In the genomic region with DNA sequence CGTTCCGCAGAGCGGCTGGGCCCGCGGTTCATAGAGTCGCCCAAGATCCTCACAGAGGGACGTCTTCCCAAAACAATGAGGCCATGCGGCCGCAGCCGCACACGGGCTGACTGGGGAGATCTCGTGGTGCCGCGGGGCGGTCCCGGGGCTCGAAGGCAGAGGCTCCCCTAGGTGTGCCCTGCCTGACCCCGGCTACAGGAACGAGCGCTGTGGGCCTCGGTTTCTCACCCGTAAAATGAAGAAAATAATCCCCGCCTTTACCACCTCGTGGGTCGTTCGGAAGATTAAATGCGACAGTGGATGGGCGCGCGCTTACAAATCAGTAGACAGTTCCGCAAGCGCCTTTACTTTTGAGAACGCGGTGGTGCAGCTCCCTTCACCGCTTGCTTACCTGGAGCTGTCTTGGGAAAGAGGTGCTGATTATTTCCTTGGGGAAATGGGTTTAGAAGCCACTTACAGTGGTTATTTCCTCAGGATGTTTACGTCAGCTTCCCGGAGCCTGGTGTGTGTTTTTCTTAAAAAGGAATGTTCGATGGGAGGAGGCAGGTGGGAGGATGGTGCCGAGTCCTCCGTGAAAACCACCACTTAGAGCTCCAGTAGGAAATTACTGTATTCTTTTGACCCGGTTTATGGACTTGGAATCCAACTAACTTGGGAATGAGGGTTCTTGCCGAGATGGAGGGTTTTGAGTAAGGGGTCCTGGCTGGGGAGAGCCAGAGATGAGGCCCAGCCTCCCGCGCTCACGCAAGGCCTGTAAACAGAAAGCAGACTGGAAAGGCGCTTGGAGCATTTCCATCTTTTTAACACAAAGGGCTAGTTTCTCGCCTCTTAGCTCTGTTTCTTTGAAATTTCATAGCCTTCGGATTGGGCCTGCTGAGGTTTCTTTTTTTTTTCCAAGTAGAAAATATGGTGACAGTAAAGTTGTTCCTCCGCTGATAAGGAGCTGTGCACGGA, we compare ENCODE assay signal across 8 cellular contexts. TPM values are rescaled to one million over a fixed set of nuclear protein-coding genes. Genes with fewer than 3 reads are reported as not detected.
A peak's percentile ranks its signal among the peaks of the same experiment; 100 is the strongest.
DNase-seq lines count a peak whose midpoint lies in the region; ATAC-seq and TF ChIP-seq lines count a peak whose summit lies in the region.

No MANE protein-coding gene starts in this region.

- WGBS in hepatocyte (ENCODE audit: low lambda C conversion rate, missing lambda C conversion rate): 16% methylated on average over 49 of the region's 50 CpGs
- WGBS in sigmoid colon, 2 donors: 10 to 17% methylated on average over 50 of the region's 50 CpGs

- H3K27me3 Mint-ChIP-seq in activated naive CD8-positive, alpha-beta T cell treated with anti-CD3 and anti-CD28 coated beads for 36 hours: peaks cover 41% of the 10 kb centered on the region

- H3K9me2 ChIP-seq in DOHH2 (replicated peaks; ENCODE audit: control insufficient read depth, low read length): no peaks in the 10 kb centered on the region
- no peaks in the 10 kb centered on the region for H3K9me2 ChIP-seq in hepatocyte (replicated peaks; ENCODE audit: insufficient read depth)

- H2AFZ ChIP-seq in hepatocyte: peak overlapping the region; percentile 85

- peak overlapping the region; percentile 44 for H3K4me2 ChIP-seq in DOHH2 (ENCODE audit: low read length)
- peak overlapping the region; percentile 86 for H3K4me2 ChIP-seq in hepatocyte

- DNase-seq in activated naive CD8-positive, alpha-beta T cell treated with anti-CD3 and anti-CD28 coated beads for 36 hours: no peak
- DNase-seq in hepatocyte (ENCODE audit: low spot score) (peak; percentile 56), sigmoid colon (no peak)

- H3K36me3 Mint-ChIP-seq in activated naive CD8-positive, alpha-beta T cell treated with anti-CD3 and anti-CD28 coated beads for 36 hours: no peaks in the 10 kb centered on the region

- H3K27me3 ChIP-seq in DOHH2 (ENCODE audit: control insufficient read depth, low read length) (peaks cover 11% of the 10 kb centered on the region; the same call in 1 of the 2 replicates), hepatocyte (peaks cover 45% of the 10 kb centered on the region), sigmoid colon (no peaks in the 10 kb centered on the region)

- peaks cover 22% of the 10 kb centered on the region for H3K79me2 ChIP-seq in DOHH2 (ENCODE audit: control insufficient read depth, low read length)
- peaks cover 17% of the 10 kb centered on the region for H3K79me2 ChIP-seq in hepatocyte

- peaks cover 7% of the 10 kb centered on the region for H3K4me1 Mint-ChIP-seq in activated naive CD8-positive, alpha-beta T cell treated with anti-CD3 and anti-CD28 coated beads for 36 hours

- no peaks in the 10 kb centered on the region for H3K9me3 Mint-ChIP-seq in activated naive CD8-positive, alpha-beta T cell treated with anti-CD3 and anti-CD28 coated beads for 36 hours

- no peak for TF ChIP-seq POLR2A in sigmoid colon (IDR thresholded peaks at IDR 0.05)

- H3K4me3 Mint-ChIP-seq in activated naive CD8-positive, alpha-beta T cell treated with anti-CD3 and anti-CD28 coated beads for 36 hours: peak overlapping the region; percentile 73

- ATAC-seq in HG02973 (IDR thresholded peaks at IDR 0.05; ENCODE audit: unreplicated experiment) (peak; percentile 1), HG03571 (IDR thresholded peaks at IDR 0.05; ENCODE audit: unreplicated experiment) (no peak), GM21825 (IDR thresholded peaks at IDR 0.05; ENCODE audit: unreplicated experiment) (no peak), HG02938 (IDR thresholded peaks at IDR 0.05; ENCODE audit: unreplicated experiment) (no peak)

- peak overlapping the region; percentile 63 for H3K4me3 ChIP-seq in DOHH2 (ENCODE audit: low read length)
- peak overlapping the region; percentile 39 for H3K4me3 ChIP-seq in hepatocyte
- H3K4me3 ChIP-seq in sigmoid colon: peak overlapping the region; percentile 60 to 96 (median 87)

- TF ChIP-seq EP300 in sigmoid colon (IDR thresholded peaks at IDR 0.05): no peak

- H4K20me1 ChIP-seq in DOHH2 (ENCODE audit: control insufficient read depth, insufficient read depth, low read depth, low read length): no peaks in the 10 kb centered on the region; the same call in 1 of the 2 replicates
- peaks cover 9% of the 10 kb centered on the region for H4K20me1 ChIP-seq in hepatocyte (ENCODE audit: insufficient read depth, poor library complexity, severe bottlenecking)

- H3K36me3 ChIP-seq in DOHH2 (ENCODE audit: control insufficient read depth, low read length): peaks cover 12% of the 10 kb centered on the region; the same call in 1 of the 2 replicates
- no peaks in the 10 kb centered on the region for H3K36me3 ChIP-seq in hepatocyte (replicated peaks; ENCODE audit: insufficient read depth, low read depth)
- no peaks in the 10 kb centered on the region for H3K36me3 ChIP-seq in sigmoid colon

- H3F3A ChIP-seq in DOHH2 (ENCODE audit: control insufficient read depth, insufficient read depth): peaks cover 2% of the 10 kb centered on the region; the same call in 1 of the 2 replicates

- intact Hi-C loops in sigmoid colon (cut with DNase I): loop anchor here (2.0 to 10.0 kb wide), 6 partner anchors 91 to 1053 kb away; a partner anchor contains a TSS

- H3K27ac Mint-ChIP-seq in activated naive CD8-positive, alpha-beta T cell treated with anti-CD3 and anti-CD28 coated beads for 36 hours: no peak overlapping the region

- no peaks in the 10 kb centered on the region for H3K9me3 ChIP-seq in DOHH2 (ENCODE audit: control insufficient read depth, insufficient read depth, low read length)
- no peaks in the 10 kb centered on the region for H3K9me3 ChIP-seq in hepatocyte (ENCODE audit: low read depth)
- no peaks in the 10 kb centered on the region for H3K9me3 ChIP-seq in sigmoid colon

- no peak for TF ChIP-seq CTCF in DOHH2 (IDR thresholded peaks at IDR 0.05; ENCODE audit: low read depth, low read length, poor library complexity, severe bottlenecking)
- TF ChIP-seq CTCF in hepatocyte (IDR thresholded peaks at IDR 0.05; ENCODE audit: poor library complexity): no peak
- peak in 1 of 4 experiments; percentile 8 for TF ChIP-seq CTCF in sigmoid colon (IDR thresholded peaks at IDR 0.05)

- H3K4me1 ChIP-seq in DOHH2 (ENCODE audit: control insufficient read depth, low read length): peaks cover 7% of the 10 kb centered on the region
- H3K4me1 ChIP-seq in hepatocyte (ENCODE audit: insufficient read depth): peaks cover 6% of the 10 kb centered on the region
- H3K4me1 ChIP-seq in sigmoid colon: peaks cover 0 to 28% (median 21%) of the 10 kb centered on the region in 4 donors

- no peak overlapping the region for H3K27ac ChIP-seq in DOHH2 (ENCODE audit: low read depth, low read length)
- peak overlapping the region; percentile 71 for H3K27ac ChIP-seq in hepatocyte
- peak overlapping the region; percentile 98 for H3K27ac ChIP-seq in sigmoid colon

RNA-seq across cellular contexts. Expression of a gene that starts 2.0 kb away (rescaled TPM):
- total RNA-seq in activated naive CD8-positive, alpha-beta T cell treated with anti-CD3 and anti-CD28 coated beads for 36 hours: under 1 TPM; 0.33 to 0.40 TPM
- total RNA-seq in hepatocyte (6.9 and 10.0 TPM in 2 replicates), sigmoid colon (1 to 10 TPM; 3.5 to 5.8 (median 4.3) TPM)
- polyA plus RNA-seq in hepatocyte (2.6 and 4.8 TPM in 2 replicates), sigmoid colon (1 to 10 TPM in 2 of 3 donors, under 1 TPM in 1; 0.23 to 1.2 (median 1.0) TPM)
